21 cellular contexts compared by ENCODE assay signal in the genomic region with DNA sequence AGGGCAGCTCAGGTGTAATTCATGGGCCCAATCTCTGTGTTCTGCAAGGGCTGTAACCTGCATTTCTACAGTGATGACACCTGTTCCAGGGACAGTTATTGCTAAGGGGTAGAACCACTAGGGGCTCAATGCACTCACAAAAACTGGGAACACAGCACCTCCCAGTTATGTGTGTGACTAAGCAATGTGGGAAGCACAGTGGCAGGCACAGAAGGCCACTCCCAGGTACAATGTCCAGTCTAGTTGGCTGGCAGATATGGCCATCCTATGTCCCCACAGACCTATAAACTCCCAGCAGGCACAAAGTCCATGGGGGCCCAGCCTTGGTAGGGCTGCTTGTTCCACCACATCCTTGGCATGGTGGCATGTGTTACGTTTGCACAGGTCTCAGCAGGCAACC. TPM values are rescaled to one million over a fixed set of nuclear protein-coding genes. Genes with fewer than 3 reads are reported as not detected.
"Had no signal": no experiment of that assay in that cellular context is flagged by ENCODE, and none has a peak within 500 bp of the region (broad histone marks: within the 10 kb centered on the region; RNA-seq: fewer than 3 reads in every experiment).

No MANE protein-coding gene starts in this region.

- H3K4me3 ChIP-seq: esophagus muscularis mucosa, gastrocnemius medialis, heart right ventricle, left ventricle myocardium inferior, suprapubic skin, thyroid gland, upper lobe of left lung, vagina had no signal

- H3K4me1 ChIP-seq: gastrocnemius medialis, heart right ventricle, left ventricle myocardium inferior, suprapubic skin, thyroid gland, upper lobe of left lung, vagina had no signal

- H3K9me3 ChIP-seq: esophagus muscularis mucosa, gastrocnemius medialis, heart right ventricle, left ventricle myocardium inferior, suprapubic skin, thyroid gland, upper lobe of left lung, vagina had no signal

- H3K27ac ChIP-seq: epithelial cell of prostate, esophagus muscularis mucosa, gastrocnemius medialis, heart right ventricle, left ventricle myocardium inferior, suprapubic skin, thyroid gland, upper lobe of left lung, vagina had no signal

- ATAC-seq: effector memory CD8-positive, alpha-beta T cell; gastrocnemius medialis; heart right ventricle; naive thymus-derived CD8-positive, alpha-beta T cell; stimulated activated effector memory CD8-positive, alpha-beta T cell treated with anti-CD3 and anti-CD28 coated beads, Interleukin-12 subunit alpha, Interleukin-12 subunit beta, amount 100 ng/mL, for 72 hours; stimulated activated naive CD8-positive, alpha-beta T cell treated with anti-CD3 and anti-CD28 coated beads, Interleukin-15, Interleukin-2, amounts not matched to agents 100 U/mL and 50 U/mL, for 24 hours had no signal

- DNase-seq: effector memory CD8-positive, alpha-beta T cell; gastrocnemius medialis; heart right ventricle; islet precursor cell; left ventricle myocardium inferior; mesendoderm; naive thymus-derived CD8-positive, alpha-beta T cell; right cardiac atrium; stimulated activated CD4-positive, alpha-beta T cell treated with anti-CD3 and anti-CD28 coated beads, Interleukin-4, amount 100 ng/mL, for 1 hour; stimulated activated CD8-positive, alpha-beta memory T cell treated with anti-CD3 and anti-CD28 coated beads, Interleukin-4, amount 100 ng/mL, for 48 hours; stimulated activated naive CD8-positive, alpha-beta T cell treated with anti-CD3 and anti-CD28 coated beads, Interleukin-15, Interleukin-2, amounts not matched to agents 100 U/mL and 50 U/mL, for 24 hours; thyroid gland; upper lobe of left lung had no signal

- H3K36me3 ChIP-seq: esophagus muscularis mucosa, gastrocnemius medialis, heart right ventricle, left ventricle myocardium inferior, suprapubic skin, thyroid gland, upper lobe of left lung, vagina had no signal

RNA-seq across cellular contexts. Expression of a gene that starts 25.7 kb away (rescaled TPM):
- total RNA-seq: gastrocnemius medialis; heart right ventricle; left ventricle myocardium inferior; lung microvascular endothelial cell; naive thymus-derived CD8-positive, alpha-beta T cell; osteocyte; progenitor cell of endocrine pancreas; right cardiac atrium; vagina had no signal
